ENCODE assay signal across 1 cellular context in the genomic region with DNA sequence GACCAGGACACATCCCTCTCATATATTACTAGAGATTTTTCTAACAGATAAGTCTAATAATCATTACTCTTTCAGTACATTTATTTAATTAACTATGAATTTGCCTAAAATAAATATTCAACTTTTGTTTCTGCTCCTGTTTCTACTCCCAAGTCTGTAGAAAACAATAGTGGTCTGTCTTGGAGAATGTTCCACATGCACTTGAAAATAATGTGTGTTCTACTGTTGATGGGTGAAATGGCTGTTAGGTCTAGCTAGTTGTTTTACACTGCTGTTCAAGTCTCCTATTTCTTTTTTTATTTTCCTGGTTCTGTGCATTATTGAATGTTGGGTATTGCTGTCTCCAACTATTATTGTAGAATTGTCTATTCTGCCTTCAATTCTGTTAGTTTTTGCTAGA.
TF ChIP-seq lines count a peak whose summit lies in the region.

No MANE protein-coding gene starts in this region.

TF ChIP-seq in HepG2, 621 proteins besides CTCF, POLR2A, EP300 and RAD21:
- TF ChIP-seq CREB1 (IDR thresholded peaks at IDR 0.05) (no peak), CREB1 (CRISPR knock-in tag; IDR thresholded peaks at IDR 0.05) (0 out of 2 replicates have a peak, but pooled peaks have one; percentile 6), XRCC5 (optimal IDR thresholded peaks at IDR 0.05; ENCODE audit: low read length) (no peak)
